In the genomic region with DNA sequence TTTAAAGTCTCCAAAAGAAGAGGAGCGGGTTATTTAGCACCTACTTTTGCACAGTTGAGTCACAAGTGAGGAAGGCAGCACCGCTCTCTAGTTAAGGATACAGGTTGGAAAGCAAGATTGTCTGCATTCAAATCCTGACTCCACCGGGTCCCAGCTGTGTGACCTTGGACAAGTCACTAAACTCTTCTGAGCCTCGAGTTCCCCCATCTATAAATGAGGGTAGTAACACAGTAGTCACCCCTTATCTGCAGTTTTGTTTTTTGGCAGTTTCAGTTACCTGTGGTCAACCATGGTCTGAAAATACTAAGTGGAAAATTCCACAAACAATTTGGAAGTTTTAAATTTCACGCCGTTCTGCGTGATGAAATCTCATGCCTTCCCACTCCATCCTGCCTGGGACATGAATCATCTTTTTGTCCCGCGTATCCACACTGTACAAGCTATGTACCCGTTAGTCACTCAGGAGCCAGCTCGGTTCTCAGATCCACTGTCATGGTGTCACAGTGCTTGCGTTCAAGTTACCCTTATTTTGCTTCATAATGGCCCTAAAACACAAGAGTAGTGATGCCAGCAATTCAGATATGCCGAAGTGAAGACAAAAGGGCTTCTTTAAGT, we compare ENCODE assay signal across 11 cellular contexts. TPM values are rescaled to one million over a fixed set of nuclear protein-coding genes. Genes with fewer than 3 reads are reported as not detected.
DNase-seq lines count a peak whose midpoint lies in the region; ATAC-seq, FAIRE-seq and TF ChIP-seq lines count a peak whose summit lies in the region.
"Had no signal": no experiment of that assay in that cellular context is flagged by ENCODE, and none has a peak within 500 bp of the region (broad histone marks: within the 10 kb centered on the region; RNA-seq: fewer than 3 reads in every experiment).

No MANE protein-coding gene starts in this region.

- no peak for TF ChIP-seq EP300 in upper lobe of left lung (IDR thresholded peaks at IDR 0.05)

- H3K4me3 ChIP-seq in bronchial epithelial cell (ENCODE audit: low read depth, low read length) (no peak overlapping the region), muscle layer of colon (ENCODE audit: low read depth in 1 of 2, low read length in 2 of 2) (no peak overlapping the region), upper lobe of left lung (no peak overlapping the region)
- H3K4me3 ChIP-seq: HAP-1, mucosa of descending colon had no signal

- no peaks in the 10 kb centered on the region for H3K9me3 ChIP-seq in muscle layer of colon (ENCODE audit: low read length)
- no peaks in the 10 kb centered on the region for H3K9me3 ChIP-seq in upper lobe of left lung
- H3K9me3 ChIP-seq: HAP-1, mucosa of descending colon had no signal

- 73 to 77% methylated on average over 13 of the region's 13 CpGs for WGBS in upper lobe of left lung, 2 donors

- peaks cover 1% of the 10 kb centered on the region for H3K36me3 ChIP-seq in bronchial epithelial cell (ENCODE audit: control insufficient read depth, insufficient read depth, low read length)
- H3K36me3 ChIP-seq in muscle layer of colon (ENCODE audit: insufficient read depth, low read length), result no peaks in the 10 kb centered on the region
- H3K36me3 ChIP-seq in upper lobe of left lung, result no peaks in the 10 kb centered on the region

- peak overlapping the region; percentile 93 for H3K27ac ChIP-seq in muscle layer of colon (ENCODE audit: low read depth, low read length)
- peak overlapping the region; percentile 70 to 88 (median 77) for H3K27ac ChIP-seq in upper lobe of left lung

- peak in 1 of 2 donors; percentile 59 for ATAC-seq in upper lobe of left lung (ENCODE audit: low FRiP score in 2 of 2)
- no peak for ATAC-seq in GM21526 (IDR thresholded peaks at IDR 0.05; ENCODE audit: low FRiP score, unreplicated experiment)
- ATAC-seq in GM21786 (IDR thresholded peaks at IDR 0.05; ENCODE audit: unreplicated experiment), result no peak

- TF ChIP-seq CTCF in bronchial epithelial cell (IDR thresholded peaks at IDR 0.05; ENCODE audit: insufficient read depth, low read length, severe bottlenecking), result no peak
- no peak for TF ChIP-seq CTCF in upper lobe of left lung (IDR thresholded peaks at IDR 0.05)

- TF ChIP-seq POLR2A in upper lobe of left lung (IDR thresholded peaks at IDR 0.05), result no peak

- H3K4me1 ChIP-seq in muscle layer of colon (ENCODE audit: insufficient read depth, low read length) (peaks cover 90% of the 10 kb centered on the region), upper lobe of left lung (peaks cover 70 to 85% (median 75%) of the 10 kb centered on the region in 4 donors)
- H3K4me1 ChIP-seq: HAP-1 had no signal

- no peak for FAIRE-seq in bronchial epithelial cell (lab: Jason Lieb, UNC)

- H3K9ac ChIP-seq in muscle layer of colon (ENCODE audit: low read length), result no peak overlapping the region

- H3K27me3 ChIP-seq in bronchial epithelial cell (ENCODE audit: control insufficient read depth, insufficient read depth, low read length) (no peaks in the 10 kb centered on the region), muscle layer of colon (ENCODE audit: control insufficient read depth in 1 of 2, insufficient read depth in 2 of 2, low read length in 2 of 2) (no peaks in the 10 kb centered on the region), upper lobe of left lung (no peaks in the 10 kb centered on the region)

- peak; percentile 51 for DNase-seq in activated naive CD4-positive, alpha-beta T cell treated with Interleukin-2 at 50 U/mL for 16 hours
- no peak for DNase-seq in activated naive CD4-positive, alpha-beta T cell (lab: John Stamatoyannopoulos, UW)
- DNase-seq in bronchial epithelial cell (ENCODE audit: low read depth) (peak; percentile 55), upper lobe of left lung (no peak), OCI-M2 (lab: John Stamatoyannopoulos, UW; ENCODE audit: unreplicated experiment) (no peak)
- DNase-seq: DMS153 had no signal

RNA-seq across cellular contexts. Expression of a gene that starts 49.4 kb away (rescaled TPM):
- total RNA-seq in bronchial epithelial cell (73.5 and 100 TPM in 2 replicates), upper lobe of left lung (100 to 1,000 TPM in 5 of 6 donors, 10 to 100 TPM in 1; 96.4 to 303 (median 144) TPM)

Comparison
In these comparisons a context has a peak if more than half of its experiments do, and no peak if none do; other contexts are left out.
1. DNase-seq: peak in activated naive CD4-positive, alpha-beta T cell treated with Interleukin-2 at 50 U/mL for 16 hours (single experiment) and bronchial epithelial cell (single experiment); none in activated naive CD4-positive, alpha-beta T cell (0 of 4), upper lobe of left lung (0 of 2) and OCI-M2 (single experiment).